In the genomic region with DNA sequence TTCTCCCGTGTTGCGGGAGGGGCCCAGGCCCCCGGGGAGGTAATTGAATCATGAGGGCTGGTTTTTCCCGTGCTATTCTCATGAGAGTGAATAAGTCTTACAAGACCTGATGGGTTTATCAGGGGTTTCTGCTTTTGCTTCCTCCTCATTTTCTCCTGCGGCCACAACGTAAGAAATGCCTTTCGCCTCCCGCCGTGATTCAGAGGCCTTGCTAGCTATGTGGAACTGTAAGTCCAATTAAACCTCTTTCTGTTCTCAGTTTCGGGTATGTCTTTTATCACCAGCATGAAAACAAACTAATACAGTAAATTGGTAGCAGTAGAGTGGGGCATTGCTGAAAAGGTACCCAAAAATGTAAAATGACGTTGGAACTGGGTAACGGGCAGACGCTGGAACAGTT, we compare ENCODE assay signal across 9 cellular contexts.
"Had no signal": no experiment of that assay in that cellular context is flagged by ENCODE, and none has a peak within 500 bp of the region (broad histone marks: within the 10 kb centered on the region; RNA-seq: fewer than 3 reads in every experiment).

No MANE protein-coding gene starts in this region.

- H3K4me3 ChIP-seq: GM23338 had no signal

- H3K4me1 Mint-ChIP-seq: GM23338, H9, IgD-negative memory B cell had no signal

- DNase-seq: H9, HCEC 1CT, Karpas-422, KBM-7 had no signal

- H3K4me3 Mint-ChIP-seq: GM23338, H9, IgD-negative memory B cell had no signal

- H3K4me2 ChIP-seq: GM23338, KMS-11 had no signal

- ATAC-seq: GM23338, HepG2 had no signal

- H3K27ac Mint-ChIP-seq: GM23338, H9 had no signal

- H3K36me3 Mint-ChIP-seq: IgD-negative memory B cell had no signal

- H2AFZ ChIP-seq: GM23338 had no signal

- H3K27me3 Mint-ChIP-seq: IgD-negative memory B cell had no signal

- H3K27ac ChIP-seq: HL-60, KMS-11 had no signal

- H3K9ac ChIP-seq: KMS-11 had no signal

- H3K9me3 Mint-ChIP-seq: GM23338, H9 had no signal
